Comparison of ENCODE assay signal across 8 cellular contexts in the genomic region with DNA sequence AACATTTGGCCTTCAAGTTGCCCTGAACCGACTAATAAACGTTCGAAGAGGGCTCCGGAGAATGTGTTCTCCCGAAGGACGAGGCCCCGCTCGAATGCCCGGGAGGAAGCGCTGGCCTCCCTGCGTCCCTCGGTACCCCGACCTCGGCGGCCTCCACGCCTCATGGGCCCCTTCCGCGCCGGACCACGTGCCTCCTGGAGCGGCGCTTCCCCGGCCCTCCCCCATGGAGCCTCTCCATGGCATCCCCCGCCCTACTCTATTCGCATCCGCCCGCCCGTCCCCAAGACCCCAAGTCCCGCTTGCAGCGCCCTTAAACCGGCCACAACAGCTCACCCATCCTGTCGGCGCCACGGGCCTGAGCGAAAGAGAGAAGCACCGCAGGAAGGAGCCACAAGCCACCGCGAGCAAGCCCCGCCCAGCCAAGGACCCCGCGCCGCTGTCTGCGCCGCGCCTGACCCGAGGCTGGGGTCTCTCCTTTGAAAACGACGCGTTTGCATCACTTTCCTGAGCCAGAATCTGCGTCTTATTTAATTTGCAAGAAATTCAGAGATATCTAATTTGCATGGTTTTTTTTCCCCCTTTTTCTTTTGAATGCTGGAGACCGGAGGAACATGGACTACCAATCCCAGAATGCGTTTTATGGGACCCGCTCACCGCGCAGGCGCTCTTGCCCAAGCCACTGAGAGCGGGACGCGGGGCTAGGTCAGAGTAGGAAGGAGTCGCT. TPM values are rescaled to one million over a fixed set of nuclear protein-coding genes. Genes with fewer than 3 reads are reported as not detected.
A peak's percentile ranks its signal among the peaks of the same experiment; 100 is the strongest.
DNase-seq lines count a peak whose midpoint lies in the region; ATAC-seq and TF ChIP-seq lines count a peak whose summit lies in the region.

Gene RPS23, minus strand, starts transcription at position 368 of the 724 bp plus-strand sequence. Its CDS starts 31 bp downstream, at position 337.

- POLR2A ChIA-PET in SK-N-SH (lab: Yijun Ruan, JAX), result interaction anchor here (1.0 to 1.7 kb wide), 4 partner anchors 13 to 426 kb away, joined by 3 to 4 read pairs (median 4); no protein-coding TSS in a partner anchor

- no peak for TF ChIP-seq CTCF in HFF-Myc (IDR thresholded peaks at IDR 0.05; ENCODE audit: low read depth, low read length, missing control alignments)
- no peak for TF ChIP-seq CTCF in SK-N-SH (IDR thresholded peaks at IDR 0.05)
- TF ChIP-seq CTCF in omental fat pad (IDR thresholded peaks at IDR 0.05), result no peak
- peak in 1 of 3 experiments; percentile 12 for TF ChIP-seq CTCF in testis (IDR thresholded peaks at IDR 0.05)

- H3K9me3 ChIP-seq in SK-N-SH (no peaks in the 10 kb centered on the region), testis (no peaks in the 10 kb centered on the region)

- H3K9ac ChIP-seq in SK-N-SH, result peak within 1 kb of the TSS; percentile 88

- no peak for TF ChIP-seq RAD21 in SK-N-SH (IDR thresholded peaks at IDR 0.05; ENCODE audit: low read length)

- H3K9me2 ChIP-seq in SK-N-SH, result no peaks in the 10 kb centered on the region

- peaks cover 8 to 10% of the 10 kb centered on the region in 2 experiments; a peak in 3 of 4 replicates for H3K4me1 ChIP-seq in SK-N-SH (ENCODE audit: control insufficient read depth in 1 of 2, insufficient read depth in 2 of 2, low read depth in 1 of 2, low read length in 1 of 2)
- peaks cover 6% of the 10 kb centered on the region for H3K4me1 ChIP-seq in testis

- WGBS in SK-N-SH (ENCODE audit: low lambda C conversion rate), result 0% methylated on average over 24 of the region's 60 CpGs
- 0 to 1% methylated on average over 27 to 57 of the region's 60 CpGs for WGBS in testis, 2 donors

- peaks cover 40% of the 10 kb centered on the region for H3K79me2 ChIP-seq in SK-N-SH (ENCODE audit: insufficient read depth)

- H2AFZ ChIP-seq in SK-N-SH (ENCODE audit: low read depth), result peak within 1 kb of the TSS; percentile 98

- H3K27ac ChIP-seq in SK-N-SH (ENCODE audit: low read depth in 2 of 2, low read length in 1 of 2) (peak within 1 kb of the TSS; percentile 82 to 95), testis (peak within 1 kb of the TSS; percentile 61 to 88)

- DNase-seq in GM04503 (ENCODE audit: low read depth), result peak; percentile 69
- peak; percentile 80 for DNase-seq in HFF-Myc (ENCODE audit: extremely low read depth, low read depth)
- peak; percentile 92 for DNase-seq in NAMALWA (ENCODE audit: low spot score)
- DNase-seq in SK-N-SH, result peak; percentile 91
- DNase-seq in activated naive CD4-positive, alpha-beta T cell treated with anti-CD3 and anti-CD28 coated beads, Interleukin-2, amount 50 U/mL, for 16 hours, result peak; percentile 90
- DNase-seq in glomerular endothelial cell (ENCODE audit: extremely low read depth, low read depth, low spot score), result peak; percentile 77
- peak; percentile 58 for DNase-seq in omental fat pad (ENCODE audit: low spot score)
- peak; percentile 94 for DNase-seq in testis

- intact Hi-C loops in testis (cut with DNase I; ENCODE audit: low total_unique reads), result no loop called here

- ATAC-seq in omental fat pad (ENCODE audit: low FRiP score), result peak; percentile 94

- CTCF ChIA-PET in SK-N-SH (lab: Yijun Ruan, JAX), result interaction anchor here (1.1 to 2.5 kb wide), 5 partner anchors 9 to 74 kb away, joined by 4 to 14 read pairs (median 5); no protein-coding TSS in a partner anchor

- no peak for TF ChIP-seq POLR2A in testis (IDR thresholded peaks at IDR 0.05)

- peak within 1 kb of the TSS; percentile 77 for H3K4me2 ChIP-seq in SK-N-SH

- no peaks in the 10 kb centered on the region for H3K27me3 ChIP-seq in SK-N-SH (ENCODE audit: insufficient read depth)
- no peaks in the 10 kb centered on the region for H3K27me3 ChIP-seq in testis

- H3K4me3 ChIP-seq in HFF-Myc (replicated peaks; ENCODE audit: low read depth, low read length) (peak within 1 kb of the TSS; percentile 71), SK-N-SH (ENCODE audit: low read depth in 2 of 2, low read length in 1 of 2) (peak within 1 kb of the TSS; percentile 85 to 94), testis (peak within 1 kb of the TSS; percentile 80 to 97)

- H3F3A ChIP-seq in SK-N-SH (replicated peaks; ENCODE audit: insufficient read depth), result peaks cover 26% of the 10 kb centered on the region

- no peak for TF ChIP-seq EP300 in SK-N-SH (IDR thresholded peaks at IDR 0.05; ENCODE audit: borderline replicate concordance in 1 of 2, low read depth in 1 of 2, low read length in 1 of 2)

- H4K20me1 ChIP-seq in SK-N-SH (ENCODE audit: insufficient read depth), result no peaks in the 10 kb centered on the region

- H3K36me3 ChIP-seq in SK-N-SH (replicated peaks in 1 of 2; ENCODE audit: control insufficient read depth in 1 of 2, insufficient read depth in 2 of 2, low read length in 1 of 2) (peaks cover 30 to 35% of the 10 kb centered on the region in 2 experiments), testis (ENCODE audit: low read depth, missing control alignments) (no peaks in the 10 kb centered on the region)

TF ChIP-seq in SK-N-SH, 30 proteins besides CTCF, POLR2A, EP300 and RAD21 (continues in another document):
- TF ChIP-seq TCF12 (IDR thresholded peaks at IDR 0.05) (no peak), FOSL2 (IDR thresholded peaks at IDR 0.05; ENCODE audit: borderline replicate concordance, low read depth) (no peak), ELF1 (IDR thresholded peaks at IDR 0.05) (peak; percentile 8; the same call in 1 of the 2 replicates), RXRA (IDR thresholded peaks at IDR 0.05; ENCODE audit: borderline replicate concordance, low read depth) (no peak), FOXJ3 (CRISPR knock-in tag; IDR thresholded peaks at IDR 0.05) (no peak), YY1 (IDR thresholded peaks at IDR 0.05; ENCODE audit: low read depth) (no peak), POLR2AphosphoS5 (IDR thresholded peaks at IDR 0.05; ENCODE audit: low read depth, low read length) (peak; percentile 97), MXI1 (IDR thresholded peaks at IDR 0.05; ENCODE audit: low read depth, low read length) (no peak), FOXM1 (IDR thresholded peaks at IDR 0.05; ENCODE audit: low read depth) (no peak), RFX5 (IDR thresholded peaks at IDR 0.05; ENCODE audit: low read length) (no peak), GABPA (IDR thresholded peaks at IDR 0.05; ENCODE audit: low read depth) (peak; percentile 70), JUND (IDR thresholded peaks at IDR 0.05) (no peak), TAF1 (IDR thresholded peaks at IDR 0.05; ENCODE audit: borderline replicate concordance, low read depth, low read length) (peak; percentile 94), CHD2 (IDR thresholded peaks at IDR 0.05; ENCODE audit: low read length, partially characterized antibody) (peak; percentile 21), NRF1 (IDR thresholded peaks at IDR 0.05; ENCODE audit: low read depth, low read length) (peak; percentile 74), MAX (IDR thresholded peaks at IDR 0.05; ENCODE audit: low read depth) (peak; percentile 96), IRF3 (IDR thresholded peaks at IDR 0.05; ENCODE audit: low read depth, low read length) (0 out of 2 replicates have a peak, but pooled peaks have one; percentile 19), NFIC (IDR thresholded peaks at IDR 0.05; ENCODE audit: borderline replicate concordance) (no peak), EZH2phosphoT487 (IDR thresholded peaks at IDR 0.05; ENCODE audit: borderline replicate concordance, low read depth) (no peak), TEAD4 (IDR thresholded peaks at IDR 0.05; ENCODE audit: borderline replicate concordance, insufficient read depth) (no peak), GATA2 (CRISPR knock-in tag; IDR thresholded peaks at IDR 0.05) (no peak)
- TF ChIP-seq, protein P1, sequence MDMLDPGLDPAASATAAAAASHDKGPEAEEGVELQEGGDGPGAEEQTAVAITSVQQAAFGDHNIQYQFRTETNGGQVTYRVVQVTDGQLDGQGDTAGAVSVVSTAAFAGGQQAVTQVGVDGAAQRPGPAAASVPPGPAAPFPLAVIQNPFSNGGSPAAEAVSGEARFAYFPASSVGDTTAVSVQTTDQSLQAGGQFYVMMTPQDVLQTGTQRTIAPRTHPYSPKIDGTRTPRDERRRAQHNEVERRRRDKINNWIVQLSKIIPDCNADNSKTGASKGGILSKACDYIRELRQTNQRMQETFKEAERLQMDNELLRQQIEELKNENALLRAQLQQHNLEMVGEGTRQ (IDR thresholded peaks at IDR 0.05; ENCODE audit: borderline replicate concordance, low read depth, low read length), result no peak
- TF ChIP-seq, protein P2, sequence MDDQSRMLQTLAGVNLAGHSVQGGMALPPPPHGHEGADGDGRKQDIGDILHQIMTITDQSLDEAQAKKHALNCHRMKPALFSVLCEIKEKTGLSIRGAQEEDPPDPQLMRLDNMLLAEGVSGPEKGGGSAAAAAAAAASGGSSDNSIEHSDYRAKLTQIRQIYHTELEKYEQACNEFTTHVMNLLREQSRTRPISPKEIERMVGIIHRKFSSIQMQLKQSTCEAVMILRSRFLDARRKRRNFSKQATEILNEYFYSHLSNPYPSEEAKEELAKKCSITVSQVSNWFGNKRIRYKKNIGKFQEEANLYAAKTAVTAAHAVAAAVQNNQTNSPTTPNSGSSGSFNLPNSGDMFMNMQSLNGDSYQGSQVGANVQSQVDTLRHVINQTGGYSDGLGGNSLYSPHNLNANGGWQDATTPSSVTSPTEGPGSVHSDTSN (IDR thresholded peaks at IDR 0.05), result no peak

RNA-seq across cellular contexts. Expression of gene RPS23, which starts in this region (rescaled TPM):
- polyA plus RNA-seq in SK-N-SH (2012; rRNA removed) (5,671 and 6,732 TPM in 2 replicates), testis (ENCODE audit: insufficient read depth, low read depth, low replicate concordance) (1,262 TPM)
- polyA plus RNA-seq in SK-N-SH (2012; cell fraction: cytosol; rRNA removed), result 8,905 and 12,338 TPM in 2 replicates
- polyA plus RNA-seq in SK-N-SH (2012; cell fraction: nucleus; rRNA removed), result 1,097 and 1,261 TPM in 2 replicates
- total RNA-seq in glomerular endothelial cell (1,829 and 3,657 TPM in 2 replicates), omental fat pad (1,000 to 10,000 TPM; 2,401 to 4,131 (median 3,282) TPM), testis (1,000 to 10,000 TPM in 1 of 2 donors, 100 to 1,000 TPM in 1; 777 to 1,231 TPM)

Comparison
In these comparisons a context has a peak if more than half of its experiments do, and no peak if none do; other contexts are left out.
1. Peak in every context shown above with its lines: DNase-seq, ATAC-seq, H3K4me3 ChIP-seq and H3K27ac ChIP-seq.